Comparison of ENCODE assay signal across 9 cellular contexts in genomic region chr17:2085648-2085949, GRCh38. TPM values are rescaled to one million over a fixed set of nuclear protein-coding genes. Genes with fewer than 3 reads are reported as not detected.
DNase-seq lines count a peak whose midpoint lies in the region; ATAC-seq, FAIRE-seq and TF ChIP-seq lines count a peak whose summit lies in the region.
"Had no signal": no experiment of that assay in that cellular context is flagged by ENCODE, and none has a peak within 500 bp of the region (broad histone marks: within the 10 kb centered on the region; RNA-seq: fewer than 3 reads in every experiment).

No MANE protein-coding gene starts in this region.

- H3K4me3 ChIP-seq in astrocyte (ENCODE audit: insufficient read depth, low read depth, low read length) (no peak overlapping the region), left ventricle myocardium inferior (no peak overlapping the region), rectal smooth muscle tissue (ENCODE audit: low read length) (no peak overlapping the region)

- no peaks in the 10 kb centered on the region for H3K9me3 ChIP-seq in astrocyte (ENCODE audit: insufficient read depth, low read depth, low read length)
- no peaks in the 10 kb centered on the region for H3K9me3 ChIP-seq in left ventricle myocardium inferior (replicated peaks)

- no peaks in the 10 kb centered on the region for H3K79me2 ChIP-seq in astrocyte (ENCODE audit: insufficient read depth, low read length)

- H3K36me3 ChIP-seq in astrocyte (ENCODE audit: insufficient read depth, low read length) = peaks cover 6% of the 10 kb centered on the region
- peaks cover 13% of the 10 kb centered on the region for H3K36me3 ChIP-seq in left ventricle myocardium inferior
- peaks cover 4% of the 10 kb centered on the region for H3K36me3 ChIP-seq in rectal smooth muscle tissue (ENCODE audit: control insufficient read depth, insufficient read depth, low read length)

- peaks cover 13% of the 10 kb centered on the region for H3K36me3 Mint-ChIP-seq in astrocyte (ENCODE audit: low read depth, unreplicated experiment)
- peaks cover 0 to 22% (median 7%) of the 10 kb centered on the region in 3 donors for H3K36me3 Mint-ChIP-seq in immature natural killer cell

- no peak overlapping the region for H3K27ac Mint-ChIP-seq in astrocyte (ENCODE audit: unreplicated experiment)
- peak overlapping the region in 1 of 6 donors; percentile 30 for H3K27ac Mint-ChIP-seq in immature natural killer cell

- peak overlapping the region; percentile 57 for H3K27ac ChIP-seq in astrocyte (ENCODE audit: low read depth, low read length)
- peak overlapping the region; percentile 93 for H3K27ac ChIP-seq in left ventricle myocardium inferior (replicated peaks)
- H3K27ac ChIP-seq in rectal smooth muscle tissue (ENCODE audit: low read depth, low read length) = peak overlapping the region; percentile 62

- peak overlapping the region; percentile 46 for H3K9ac ChIP-seq in astrocyte (ENCODE audit: low read length)
- peak overlapping the region; percentile 16 for H3K9ac ChIP-seq in rectal smooth muscle tissue (ENCODE audit: low read length)

- ATAC-seq in GM19467 (IDR thresholded peaks at IDR 0.05; ENCODE audit: unreplicated experiment) = no peak
- no peak for ATAC-seq in GM21360 (IDR thresholded peaks at IDR 0.05; ENCODE audit: unreplicated experiment)

- intact Hi-C loops in left ventricle myocardium inferior (cut with micrococcal nuclease) = no loop called here

- DNase-seq in ELR (ENCODE audit: low read depth) (peak; percentile 35), astrocyte (ENCODE audit: low read depth) (peak; percentile 76), left ventricle myocardium inferior (peak; percentile 76), immature natural killer cell (no peak), SKM-1 (lab: John Stamatoyannopoulos, UW; ENCODE audit: unreplicated experiment) (no peak)
- DNase-seq: KBM-7 had no signal

- peak overlapping the region; percentile 46 for H3K4me2 ChIP-seq in astrocyte (ENCODE audit: low read length)

- no peak for FAIRE-seq in astrocyte (lab: Jason Lieb, UNC)

- H3K9me3 Mint-ChIP-seq in astrocyte (ENCODE audit: unreplicated experiment) = peaks cover 4% of the 10 kb centered on the region
- no peaks in the 10 kb centered on the region for H3K9me3 Mint-ChIP-seq in immature natural killer cell

- H3K27me3 ChIP-seq in astrocyte (ENCODE audit: insufficient read depth, low read length) (no peaks in the 10 kb centered on the region), left ventricle myocardium inferior (ENCODE audit: low read depth) (no peaks in the 10 kb centered on the region), rectal smooth muscle tissue (ENCODE audit: control insufficient read depth, insufficient read depth, low read length) (no peaks in the 10 kb centered on the region)

- H3K4me3 Mint-ChIP-seq in astrocyte (ENCODE audit: unreplicated experiment) = no peak overlapping the region
- H3K4me3 Mint-ChIP-seq in immature natural killer cell = no peak overlapping the region

- H3K4me1 Mint-ChIP-seq in astrocyte (ENCODE audit: low read depth, unreplicated experiment) (peaks cover 77% of the 10 kb centered on the region), immature natural killer cell (peaks cover 69 to 87% of the 10 kb centered on the region in 2 donors)

- no peak for TF ChIP-seq CTCF in astrocyte (IDR thresholded peaks at IDR 0.05; ENCODE audit: insufficient read depth, low read depth, low read length)
- no peak for TF ChIP-seq CTCF in left ventricle myocardium inferior (IDR thresholded peaks at IDR 0.05; ENCODE audit: borderline replicate concordance)

- no peaks in the 10 kb centered on the region for H4K20me1 ChIP-seq in astrocyte (ENCODE audit: insufficient read depth, low read length)

- peaks cover 75% of the 10 kb centered on the region for H3K4me1 ChIP-seq in astrocyte (ENCODE audit: insufficient read depth, low read length)
- peaks cover 91% of the 10 kb centered on the region for H3K4me1 ChIP-seq in left ventricle myocardium inferior
- peaks cover 47% of the 10 kb centered on the region for H3K4me1 ChIP-seq in rectal smooth muscle tissue (ENCODE audit: control insufficient read depth, insufficient read depth, low read length)

- H3K27me3 Mint-ChIP-seq in astrocyte (ENCODE audit: low read depth, unreplicated experiment) (no peaks in the 10 kb centered on the region), immature natural killer cell (ENCODE audit: low read depth in 3 of 3) (peaks cover 0 to 10% (median 4%) of the 10 kb centered on the region in 3 donors)

- no peak overlapping the region for H2AFZ ChIP-seq in astrocyte (ENCODE audit: low read depth, low read length)

RNA-seq across cellular contexts. Expression of gene HIC1, which starts 30.7 kb away (rescaled TPM):
- 9.0 and 14.5 TPM in 2 replicates for total RNA-seq in astrocyte
- total RNA-seq in left ventricle myocardium inferior = 23.5 TPM
- polyA plus RNA-seq in immature natural killer cell = 1 to 10 TPM in 2 of 3 donors, under 1 TPM in 1; 0.90 to 5.9 (median 1.2) TPM

RNA-seq across cellular contexts. Expression of gene OVCA2, which starts 43.8 kb away (rescaled TPM):
- total RNA-seq in astrocyte (32.8 and 36.8 TPM in 2 replicates), left ventricle myocardium inferior (16.6 TPM)
- polyA plus RNA-seq in immature natural killer cell = 100 to 1,000 TPM in 2 of 3 donors, 10 to 100 TPM in 1; 90.6 to 107 (median 104) TPM

RNA-seq across cellular contexts. Expression of gene DPH1, which starts 55.6 kb away (rescaled TPM):
- total RNA-seq in astrocyte (25.8 and 26.7 TPM in 2 replicates), left ventricle myocardium inferior (29.1 TPM)
- polyA plus RNA-seq in immature natural killer cell = 10 to 100 TPM; 18.6 to 26.4 (median 21.4) TPM

Comparison
In these comparisons a context has a peak if more than half of its experiments do, and no peak if none do; other contexts are left out.
1. DNase-seq: peak in ELR (single experiment), astrocyte (single experiment) and left ventricle myocardium inferior (single experiment); none in immature natural killer cell (0 of 3) and SKM-1 (single experiment).
2. Peak in every context shown above with its lines, with median percentiles within 50 percentile points of each other: H3K27ac ChIP-seq.